In genomic region chr7:88217675-88218427, GRCh38 we compare ENCODE assay signal across 1 cellular context.
TF ChIP-seq lines count a peak whose summit lies in the region.

No MANE protein-coding gene starts in this region.

TF ChIP-seq in SK-N-SH treated with all-trans-retinoic acid at 6 μM for 48 hours, 23 proteins besides CTCF, POLR2A, EP300 and RAD21 (continued from another document):
- TF ChIP-seq TSHZ2 (CRISPR knock-in tag; IDR thresholded peaks at IDR 0.05) = no peak
TF ChIP-seq in SK-N-SH treated with all-trans-retinoic acid at 6 μM for 48 hours: peak in this region for 0.
